1 cellular context compared by ENCODE assay signal in genomic region chr17:81387235-81388060, GRCh38.
TF ChIP-seq lines count a peak whose summit lies in the region.

No MANE protein-coding gene starts in this region.

TF ChIP-seq in A549, 52 proteins besides CTCF, POLR2A, EP300 and RAD21:
- 0 out of 3 replicates have a peak, but pooled peaks have one; percentile 25 for TF ChIP-seq BCL3 (IDR thresholded peaks at IDR 0.05)
- no peak for TF ChIP-seq CHD2 (IDR thresholded peaks at IDR 0.05; ENCODE audit: low read length, partially characterized antibody)
- TF ChIP-seq MAX (IDR thresholded peaks at IDR 0.05), result peak; percentile 67; the same call in 1 of the 2 replicates
- TF ChIP-seq PHF8 (IDR thresholded peaks at IDR 0.05; ENCODE audit: borderline replicate concordance, low read depth), result 0 out of 2 replicates have a peak, but pooled peaks have one; percentile 4
- peak in 1 of 2 experiments; percentile 31; a peak in 1 of 5 replicates for TF ChIP-seq JUN (IDR thresholded peaks at IDR 0.05)
- TF ChIP-seq KDM1A (IDR thresholded peaks at IDR 0.05; ENCODE audit: low read depth), result no peak
- no peak for TF ChIP-seq POLR2AphosphoS2 (conservative IDR thresholded peaks at IDR 0.05; ENCODE audit: low read length)
- no peak for TF ChIP-seq RARB (CRISPR knock-in tag; IDR thresholded peaks at IDR 0.05)
- no peak for TF ChIP-seq HEYL (CRISPR knock-in tag; IDR thresholded peaks at IDR 0.05)
- TF ChIP-seq HOXA7 (CRISPR knock-in tag; IDR thresholded peaks at IDR 0.05), result no peak
- TF ChIP-seq ELK1 (IDR thresholded peaks at IDR 0.05; ENCODE audit: low read depth, low read length), result no peak
- TF ChIP-seq TFCP2L1 (CRISPR knock-in tag; IDR thresholded peaks at IDR 0.05), result 0 out of 2 replicates have a peak, but pooled peaks have one; percentile 26
- no peak for TF ChIP-seq TP53 (CRISPR knock-in tag; IDR thresholded peaks at IDR 0.05)
- TF ChIP-seq CEBPB (IDR thresholded peaks at IDR 0.05), result no peak
- TF ChIP-seq E2F6 (IDR thresholded peaks at IDR 0.05; ENCODE audit: borderline replicate concordance, low read depth), result 0 out of 2 replicates have a peak, but pooled peaks have one; percentile 22
- no peak for TF ChIP-seq CBX8 (IDR thresholded peaks at IDR 0.05)
- no peak for TF ChIP-seq FOSB (CRISPR knock-in tag; IDR thresholded peaks at IDR 0.05)
- TF ChIP-seq USF2 (IDR thresholded peaks at IDR 0.05), result no peak
- TF ChIP-seq HOXB5 (CRISPR knock-in tag; IDR thresholded peaks at IDR 0.05), result no peak
- no peak for TF ChIP-seq NR3C1 (IDR thresholded peaks at IDR 0.05)
- TF ChIP-seq REST (IDR thresholded peaks at IDR 0.05), result no peak
- no peak for TF ChIP-seq EHMT2 (IDR thresholded peaks at IDR 0.05; ENCODE audit: low read depth)
- TF ChIP-seq ESRRA (IDR thresholded peaks at IDR 0.05; ENCODE audit: borderline replicate concordance, low read length), result no peak
- no peak for TF ChIP-seq SMC3 (IDR thresholded peaks at IDR 0.05)
- no peak for TF ChIP-seq EHF (CRISPR knock-in tag; IDR thresholded peaks at IDR 0.05)
- no peak for TF ChIP-seq NFE2L2 (conservative IDR thresholded peaks at IDR 0.05; ENCODE audit: low read length)
- TF ChIP-seq CHD4 (IDR thresholded peaks at IDR 0.05; ENCODE audit: borderline replicate concordance), result no peak
- TF ChIP-seq NPAS2 (CRISPR knock-in tag; IDR thresholded peaks at IDR 0.05; ENCODE audit: borderline replicate concordance), result no peak
- no peak for TF ChIP-seq RCOR1 (IDR thresholded peaks at IDR 0.05; ENCODE audit: low read depth, low read length)
- no peak for TF ChIP-seq CBX2 (IDR thresholded peaks at IDR 0.05; ENCODE audit: borderline replicate concordance, low read depth)
- TF ChIP-seq MAZ (IDR thresholded peaks at IDR 0.05; ENCODE audit: borderline replicate concordance, low read depth, low read length), result no peak
- TF ChIP-seq RFX5 (IDR thresholded peaks at IDR 0.05), result no peak
- no peak for TF ChIP-seq KDM5A (IDR thresholded peaks at IDR 0.05)
- TF ChIP-seq MAFK (IDR thresholded peaks at IDR 0.05; ENCODE audit: partially characterized antibody), result no peak
- no peak for TF ChIP-seq HDAC2 (IDR thresholded peaks at IDR 0.05)
- 0 out of 2 replicates have a peak, but pooled peaks have one; percentile 50 for TF ChIP-seq PBX3 (IDR thresholded peaks at IDR 0.05)
- no peak for TF ChIP-seq FOXS1 (CRISPR knock-in tag; IDR thresholded peaks at IDR 0.05)
- TF ChIP-seq HMGXB4 (CRISPR knock-in tag; IDR thresholded peaks at IDR 0.05; ENCODE audit: borderline replicate concordance), result no peak
- no peak for TF ChIP-seq JUNB (IDR thresholded peaks at IDR 0.05)
- TF ChIP-seq GATA3 (IDR thresholded peaks at IDR 0.05; ENCODE audit: borderline replicate concordance), result no peak
- no peak for TF ChIP-seq SREBF2 (IDR thresholded peaks at IDR 0.05)
- no peak for TF ChIP-seq ZFP36 (IDR thresholded peaks at IDR 0.05; ENCODE audit: borderline replicate concordance, partially characterized antibody)
- no peak for TF ChIP-seq ZC3H11A (IDR thresholded peaks at IDR 0.05)
- TF ChIP-seq ZSCAN20 (CRISPR knock-in tag; IDR thresholded peaks at IDR 0.05), result no peak
- TF ChIP-seq HES2 (IDR thresholded peaks at IDR 0.05), result no peak
- TF ChIP-seq FOSL2 (IDR thresholded peaks at IDR 0.05), result no peak
- TF ChIP-seq FOSL2 (CRISPR knock-in tag; IDR thresholded peaks at IDR 0.05), result no peak
- TF ChIP-seq ATOH8 (CRISPR knock-in tag; IDR thresholded peaks at IDR 0.05; ENCODE audit: low read depth), result no peak
- TF ChIP-seq BHLHE40 (IDR thresholded peaks at IDR 0.05; ENCODE audit: low read depth, low read length), result no peak
- no peak for TF ChIP-seq HOXB13 (CRISPR knock-in tag; IDR thresholded peaks at IDR 0.05; ENCODE audit: low read depth)
- TF ChIP-seq MYC (IDR thresholded peaks at IDR 0.05; ENCODE audit: borderline replicate concordance, low read length), result no peak
- TF ChIP-seq RNF2 (IDR thresholded peaks at IDR 0.05; ENCODE audit: borderline replicate concordance, low read depth), result no peak; the same call in 1 of the 2 replicates
- no peak for TF ChIP-seq ZNF302 (CRISPR knock-in tag; IDR thresholded peaks at IDR 0.05)
TF ChIP-seq in A549: peak in this region for 7.
